In the genomic region with DNA sequence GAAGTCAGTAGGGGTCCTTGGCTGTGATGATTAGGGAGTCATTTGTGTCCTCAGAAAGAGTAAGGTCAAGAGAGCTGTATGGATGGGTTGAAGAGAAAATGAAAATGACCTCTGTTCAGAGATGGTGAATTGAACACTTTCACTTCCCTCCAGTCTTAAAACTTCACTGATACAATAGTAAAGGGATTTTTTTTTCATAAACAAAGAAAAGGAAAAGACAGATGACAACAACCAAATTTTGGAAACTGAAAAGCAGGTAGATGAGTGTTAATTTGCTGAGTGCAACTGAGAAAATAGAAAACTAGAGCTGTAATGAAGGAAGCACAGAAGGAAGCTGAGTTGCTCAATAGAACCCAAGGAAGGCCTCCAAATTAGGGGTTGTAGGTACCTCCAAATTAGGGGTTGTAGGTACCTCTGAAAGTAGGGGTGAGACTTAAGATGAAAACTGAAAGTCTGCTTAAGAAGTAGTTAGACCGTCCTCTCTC, we compare ENCODE assay signal across 11 cellular contexts. TPM values are rescaled to one million over a fixed set of nuclear protein-coding genes. Genes with fewer than 3 reads are reported as not detected.
DNase-seq lines count a peak whose midpoint lies in the region; ATAC-seq and TF ChIP-seq lines count a peak whose summit lies in the region.
"Had no signal": no experiment of that assay in that cellular context is flagged by ENCODE, and none has a peak within 500 bp of the region (broad histone marks: within the 10 kb centered on the region; RNA-seq: fewer than 3 reads in every experiment).

No MANE protein-coding gene starts in this region.

- no peaks in the 10 kb centered on the region for H3K36me3 Mint-ChIP-seq in naive thymus-derived CD8-positive, alpha-beta T cell
- H3K36me3 Mint-ChIP-seq: type B pancreatic cell had no signal

- intact Hi-C loops in OCI-LY7 (cut with micrococcal nuclease; ENCODE audit: unreplicated experiment) (no loop called here), A673 (cut with micrococcal nuclease; ENCODE audit: unreplicated experiment) (no loop called here)

- peak overlapping the region in 4 of 10 donors; percentile 13 to 63 (median 32) for H3K27ac Mint-ChIP-seq in naive thymus-derived CD8-positive, alpha-beta T cell
- H3K27ac Mint-ChIP-seq: type B pancreatic cell had no signal

- CTCF ChIA-PET in OCI-LY7 (lab: Charles Lee; ENCODE audit: unreplicated experiment): no interaction called here
- CTCF ChIA-PET in A673 (lab: Charles Lee): no interaction called here

- no peaks in the 10 kb centered on the region for H3K27me3 ChIP-seq in A673 (replicated peaks; ENCODE audit: insufficient read depth, low read depth, low read length, poor library complexity)

- H3K36me3 ChIP-seq in OCI-LY7 (ENCODE audit: insufficient read depth, low read length): no peaks in the 10 kb centered on the region
- H3K36me3 ChIP-seq in A673 (ENCODE audit: insufficient read depth, low read length, poor library complexity, severe bottlenecking): no peaks in the 10 kb centered on the region

- POLR2A ChIA-PET in OCI-LY7 (lab: Charles Lee) (interaction anchor here (0.7 to 1.0 kb wide), 3 partner anchors 11 to 260 kb away, joined by 3 read pairs; no protein-coding TSS in a partner anchor), A673 (lab: Charles Lee; ENCODE audit: low non-redundant PET) (no interaction called here)
- POLR2A ChIA-PET in naive thymus-derived CD8-positive, alpha-beta T cell (lab: Charles Lee): no interaction called here

- H3K4me2 ChIP-seq in OCI-LY7 (ENCODE audit: low read length): peak overlapping the region; percentile 47

- H3K4me3 ChIP-seq in OCI-LY7 (ENCODE audit: low read depth, low read length, poor library complexity, severe bottlenecking): no peak overlapping the region
- no peak overlapping the region for H3K4me3 ChIP-seq in A673 (ENCODE audit: low read depth, low read length, poor library complexity, severe bottlenecking)

- no peaks in the 10 kb centered on the region for H3K9me3 ChIP-seq in OCI-LY7 (ENCODE audit: low read length)
- H3K9me3 ChIP-seq in A673 (ENCODE audit: low read depth, low read length, poor library complexity, severe bottlenecking): no peaks in the 10 kb centered on the region

- no peaks in the 10 kb centered on the region for H3K27me3 Mint-ChIP-seq in naive thymus-derived CD8-positive, alpha-beta T cell
- H3K27me3 Mint-ChIP-seq: type B pancreatic cell had no signal

- H2AFZ ChIP-seq in OCI-LY7 (ENCODE audit: low read length): peak overlapping the region; percentile 69; the same call in 1 of the 2 replicates

- in situ Hi-C loops in GM13977 (cut with MboI; ENCODE audit: low pct_unique_long_range_greater_than_20kb, low sequenced_read_pairs, unreplicated experiment): no loop called here

- ATAC-seq in GM19372 (IDR thresholded peaks at IDR 0.05; ENCODE audit: low read depth, unreplicated experiment): peak; percentile 98
- peak; percentile 99 for ATAC-seq in HG02885 (IDR thresholded peaks at IDR 0.05; ENCODE audit: poor library complexity, unreplicated experiment)
- ATAC-seq in naive thymus-derived CD8-positive, alpha-beta T cell: no peak
- ATAC-seq: left ventricle myocardium superior had no signal

- H3K4me1 ChIP-seq in OCI-LY7 (ENCODE audit: insufficient read depth, low read length, poor library complexity, severe bottlenecking): peaks cover 10% of the 10 kb centered on the region
- H3K4me1 ChIP-seq in A673 (ENCODE audit: insufficient read depth, low read length, poor library complexity, severe bottlenecking): no peaks in the 10 kb centered on the region

- H3K79me2 ChIP-seq in OCI-LY7 (ENCODE audit: insufficient read depth, low read depth, low read length): no peaks in the 10 kb centered on the region

- BruUV-seq in OCI-LY7 (replicated peaks; lab: Mats Ljungman, UMichigan) (no TSS peak), A673 (replicated peaks; lab: Mats Ljungman, UMichigan) (no TSS peak)

- peaks cover 8 to 17% (median 9%) of the 10 kb centered on the region in 4 donors for H3K4me1 Mint-ChIP-seq in naive thymus-derived CD8-positive, alpha-beta T cell

- TF ChIP-seq CTCF in GM13977 (IDR thresholded peaks at IDR 0.05; ENCODE audit: extremely low read depth, insufficient read depth, missing control alignments) (no peak), OCI-LY7 (conservative IDR thresholded peaks at IDR 0.05; ENCODE audit: low read length) (no peak), A673 (conservative IDR thresholded peaks at IDR 0.05; ENCODE audit: low read depth, low read length) (no peak)

- DNase-seq in GM13977 (ENCODE audit: low spot score): peak; percentile 71
- DNase-seq in OCI-LY7 (ENCODE audit: low spot score): peak; percentile 27
- no peak for DNase-seq in naive thymus-derived CD8-positive, alpha-beta T cell
- DNase-seq in A673 (ENCODE audit: low spot score): no peak
- no peak for DNase-seq in central memory CD4-positive, alpha-beta T cell
- no peak for DNase-seq in NCI-H2107 treated with DMSO at 0.1 percent for 48 hours (lab: John Stamatoyannopoulos, UW; ENCODE audit: unreplicated experiment)
- DNase-seq: Kasumi-1, left ventricle myocardium superior had no signal

- peak overlapping the region in 2 of 10 donors; percentile 40 to 54 for H3K4me3 Mint-ChIP-seq in naive thymus-derived CD8-positive, alpha-beta T cell
- H3K4me3 Mint-ChIP-seq: type B pancreatic cell had no signal

- H3K9me3 Mint-ChIP-seq in naive thymus-derived CD8-positive, alpha-beta T cell: no peaks in the 10 kb centered on the region
- H3K9me3 Mint-ChIP-seq: type B pancreatic cell had no signal

- no peaks in the 10 kb centered on the region for H3K9me2 ChIP-seq in OCI-LY7 (ENCODE audit: insufficient read depth, low read length)

- H3K27ac ChIP-seq in OCI-LY7 (ENCODE audit: low read depth, low read length, poor library complexity, severe bottlenecking) (no peak overlapping the region), A673 (ENCODE audit: low read depth, low read length, poor library complexity, severe bottlenecking) (no peak overlapping the region)

- no peaks in the 10 kb centered on the region for H4K20me1 ChIP-seq in OCI-LY7 (ENCODE audit: insufficient read depth, low read length)

RNA-seq across cellular contexts. Expression of a gene that starts 14.8 kb away (rescaled TPM):
- total RNA-seq in OCI-LY7 (2014; rRNA removed; shearing (Covaris generic)): 0.41 and 1.1 TPM in 2 replicates
- 0.13 TPM in 1 of 2 replicates, not detected in the other for total RNA-seq in OCI-LY7 (2022)
- 100 to 1,000 TPM; 286 to 292 TPM for total RNA-seq in naive thymus-derived CD8-positive, alpha-beta T cell
- 100 to 1,000 TPM; 143 to 174 (median 155) TPM for polyA plus RNA-seq in naive thymus-derived CD8-positive, alpha-beta T cell
- 0.85 and 1.1 TPM in 2 replicates for total RNA-seq in A673 (2021)

Comparison
In these comparisons a context has a peak if more than half of its experiments do, and no peak if none do; other contexts are left out.
1. DNase-seq: peak in GM13977 (single experiment) and OCI-LY7 (single experiment); none in naive thymus-derived CD8-positive, alpha-beta T cell (0 of 10), A673 (single experiment), central memory CD4-positive, alpha-beta T cell (single experiment) and NCI-H2107 treated with DMSO at 0.1 percent for 48 hours (single experiment).
2. ATAC-seq: peak in GM19372 (single experiment) and HG02885 (single experiment); none in naive thymus-derived CD8-positive, alpha-beta T cell (0 of 2).
3. RNA of a gene that starts 14.8 kb away (total RNA-seq): 286 to 292 TPM in naive thymus-derived CD8-positive, alpha-beta T cell; 0.85 to 1.1 TPM in A673 and 0.13 to 1.1 TPM in OCI-LY7; every median in the first group is over 100 times any median in the second.